In genomic region chr9:35645736-35646582, GRCh38 we compare ENCODE assay signal across 8 cellular contexts. TPM values are rescaled to one million over a fixed set of nuclear protein-coding genes. Genes with fewer than 3 reads are reported as not detected.
DNase-seq lines count a peak whose midpoint lies in the region; ATAC-seq and TF ChIP-seq lines count a peak whose summit lies in the region.

No MANE protein-coding gene starts in this region.

- peak overlapping the region; percentile 78; the same call in 1 of the 2 replicates for H3K27ac ChIP-seq in VCaP
- peak overlapping the region; percentile 51 for H3K27ac ChIP-seq in foreskin keratinocyte

- no peaks in the 10 kb centered on the region for H3K4me1 ChIP-seq in foreskin keratinocyte

- TF ChIP-seq CTCF in VCaP (conservative IDR thresholded peaks at IDR 0.05): no peak
- peak; percentile 48 for TF ChIP-seq CTCF in foreskin keratinocyte (conservative IDR thresholded peaks at IDR 0.05)
- no peak for TF ChIP-seq CTCF in omental fat pad (IDR thresholded peaks at IDR 0.05)

- H3K27me3 ChIP-seq in foreskin keratinocyte: no peaks in the 10 kb centered on the region

- CTCF ChIA-PET in activated naive CD4-positive, alpha-beta T cell treated with anti-CD3 and anti-CD28 coated beads, Interleukin-2, amount 10 ng/mL, durations not matched to agents 7 days and 5 days (lab: Charles Lee): interaction anchor here (1.2 to 10.3 kb wide), 9 partner anchors 12 to 90 kb away, joined by 3 to 94 read pairs (median 20); partner anchors contain the start of genes ARHGEF39, CCDC107, CD72 and RMRP

- H3K27ac Mint-ChIP-seq in activated naive CD4-positive, alpha-beta T cell treated with anti-CD3 and anti-CD28 coated beads, Interleukin-2, amount 10 ng/mL, durations not matched to agents 7 days and 5 days: peak overlapping the region; percentile 92

- H3K4me3 Mint-ChIP-seq in activated naive CD4-positive, alpha-beta T cell treated with anti-CD3 and anti-CD28 coated beads, Interleukin-2, amount 10 ng/mL, durations not matched to agents 7 days and 5 days: peak overlapping the region; percentile 97

- no peak for DNase-seq in activated naive CD4-positive, alpha-beta T cell treated with anti-CD3 and anti-CD28 coated beads, Interleukin-2, amount 10 ng/mL, durations not matched to agents 7 days and 5 days
- DNase-seq in activated naive CD4-positive, alpha-beta T cell treated with anti-CD3 and anti-CD28 coated beads, Interleukin-2, amount 50 U/mL, for 16 hours: no peak
- DNase-seq in HK-2 (ENCODE audit: unreplicated experiment): peak; percentile 50
- peak; percentile 59 to 80 for DNase-seq in foreskin keratinocyte
- DNase-seq in omental fat pad (ENCODE audit: low spot score): no peak
- DNase-seq in DMS114 treated with DMSO at 0.1 percent for 48 hours (lab: John Stamatoyannopoulos, UW; ENCODE audit: unreplicated experiment): no peak

- peaks cover 53% of the 10 kb centered on the region for H3K36me3 Mint-ChIP-seq in activated naive CD4-positive, alpha-beta T cell treated with anti-CD3 and anti-CD28 coated beads, Interleukin-2, amount 10 ng/mL, durations not matched to agents 7 days and 5 days

- peak; percentile 71 for ATAC-seq in foreskin keratinocyte
- peak; percentile 27 for ATAC-seq in omental fat pad (ENCODE audit: low FRiP score)
- no peak for ATAC-seq in HG02678 (IDR thresholded peaks at IDR 0.05; ENCODE audit: unreplicated experiment)

- H3K9me3 Mint-ChIP-seq in activated naive CD4-positive, alpha-beta T cell treated with anti-CD3 and anti-CD28 coated beads, Interleukin-2, amount 10 ng/mL, durations not matched to agents 7 days and 5 days: peaks cover 3% of the 10 kb centered on the region

- no peaks in the 10 kb centered on the region for H3K27me3 Mint-ChIP-seq in activated naive CD4-positive, alpha-beta T cell treated with anti-CD3 and anti-CD28 coated beads, Interleukin-2, amount 10 ng/mL, durations not matched to agents 7 days and 5 days

- H3K4me1 Mint-ChIP-seq in activated naive CD4-positive, alpha-beta T cell treated with anti-CD3 and anti-CD28 coated beads, Interleukin-2, amount 10 ng/mL, durations not matched to agents 7 days and 5 days: peaks cover 61% of the 10 kb centered on the region

RNA-seq across cellular contexts. Expression of gene SIT1, which starts 4.8 kb away (rescaled TPM):
- total RNA-seq in foreskin keratinocyte (not detected in 2 replicates), omental fat pad (1 to 10 TPM in 3 of 4 donors, under 1 TPM in 1; 0.74 to 5.2 (median 1.1) TPM)
- polyA plus RNA-seq in foreskin keratinocyte: not detected in 2 replicates

RNA-seq across cellular contexts. Expression of gene RMRP, which starts 11.9 kb away (rescaled TPM):
- total RNA-seq in foreskin keratinocyte (3,234 and 3,953 TPM in 2 replicates), omental fat pad (1,000 to 10,000 TPM in 3 of 4 donors, 100 to 1,000 TPM in 1; 841 to 3,200 (median 2,180) TPM)
- 2.0 TPM in 1 of 2 replicates, not detected in the other for polyA plus RNA-seq in foreskin keratinocyte

RNA-seq across cellular contexts. Expression of gene CCDC107, which starts 12.1 kb away (rescaled TPM):
- total RNA-seq in foreskin keratinocyte (12.0 and 13.5 TPM in 2 replicates), omental fat pad (100 to 1,000 TPM in 1 of 4 donors, 10 to 100 TPM in 3; 35.8 to 108 (median 52.5) TPM)
- 26.3 and 27.2 TPM in 2 replicates for polyA plus RNA-seq in foreskin keratinocyte

RNA-seq across cellular contexts. Expression of gene ARHGEF39, which starts 19.0 kb away (rescaled TPM):
- total RNA-seq in foreskin keratinocyte (4.0 and 4.8 TPM in 2 replicates), omental fat pad (1 to 10 TPM in 1 of 4 donors, under 1 TPM in 2, not detected in 1; 0.36 to 2.8 (median 0.65) TPM)
- polyA plus RNA-seq in foreskin keratinocyte: 4.9 and 5.7 TPM in 2 replicates

RNA-seq across cellular contexts. Expression of gene CD72, which starts 27.7 kb away (rescaled TPM):
- 0.20 and 0.28 TPM in 2 replicates for total RNA-seq in foreskin keratinocyte
- polyA plus RNA-seq in foreskin keratinocyte: 0.19 TPM in 2 replicates
- 10 to 100 TPM in 1 of 4 donors, 1 to 10 TPM in 3; 1.6 to 15.5 (median 4.9) TPM for total RNA-seq in omental fat pad

Comparison
In these comparisons a context has a peak if more than half of its experiments do, and no peak if none do; other contexts are left out.
1. DNase-seq: peak in HK-2 (single experiment) and foreskin keratinocyte (2 of 2); none in activated naive CD4-positive, alpha-beta T cell treated with anti-CD3 and anti-CD28 coated beads, Interleukin-2, amount 10 ng/mL, durations not matched to agents 7 days and 5 days (single experiment), activated naive CD4-positive, alpha-beta T cell treated with anti-CD3 and anti-CD28 coated beads, Interleukin-2, amount 50 U/mL, for 16 hours (single experiment), omental fat pad (single experiment) and DMS114 treated with DMSO at 0.1 percent for 48 hours (single experiment).